In genomic region chr5:6169660-6170059, GRCh38 we compare ENCODE assay signal across 40 cellular contexts.
"Had no signal": no experiment of that assay in that cellular context is flagged by ENCODE, and none has a peak within 500 bp of the region (broad histone marks: within the 10 kb centered on the region; RNA-seq: fewer than 3 reads in every experiment).

No MANE protein-coding gene starts in this region.

- H3K27ac ChIP-seq: adrenal gland, ascending aorta, body of pancreas, brain microvascular endothelial cell, breast epithelium, cardiac muscle cell had no signal

- H3K27ac Mint-ChIP-seq: activated naive CD4-positive, alpha-beta T cell treated with anti-CD3 and anti-CD28 coated beads for 36 hours; activated naive CD4-positive, alpha-beta T cell treated with anti-CD3 and anti-CD28 coated beads, Interleukin-2, amount 10 ng/mL, durations not matched to agents 7 days and 5 days; activated naive CD4-positive, alpha-beta T cell treated with anti-CD3 and anti-CD28 coated beads, Interleukin-2, amount 50 U/mL, for 24 hours; activated naive CD4-positive, alpha-beta T cell treated with anti-CD3 and anti-CD28 coated beads, Interleukin-2, amount 50 U/mL, for 72 hours; activated naive CD8-positive, alpha-beta T cell; activated naive CD8-positive, alpha-beta T cell treated with anti-CD3 and anti-CD28 coated beads for 36 hours; activated naive CD8-positive, alpha-beta T cell treated with anti-CD3 and anti-CD28 coated beads, Interleukin-2, amount 10 ng/mL, durations not matched to agents 7 days and 5 days; activated naive CD8-positive, alpha-beta T cell treated with anti-CD3 and anti-CD28 coated beads, Interleukin-2, amount 50 U/mL, for 24 hours; activated T-cell treated with anti-CD3 and anti-CD28 coated beads, Interleukin-2, amount 50 U/mL, for 24 hours; activated T-helper 1 cell treated with anti-CD3 and anti-CD28 coated beads, Interleukin-12 subunit alpha, Interleukin-12 subunit beta, Interleukin-2, Interleukin-4 antibody, amounts not matched to agents 30 ng/mL and 10 ng/mL and 1 ng/mL, durations not matched to agents 14 hours and 24 hours and 36 hours; activated T-helper 17 cell treated with anti-CD3 and anti-CD28 coated beads, Interleukin-2, amount 50 U/mL, for 72 hours; activated T-helper 2 cell treated with anti-CD3 and anti-CD28 coated beads, Interferon-gamma antibody, Interleukin-2, Interleukin-4, amounts not matched to agents 10 μg/mL and 5 μg/mL and 100 μg/mL, durations not matched to agents 14 hours and 24 hours and 36 hours; brain had no signal

- H3K27me3 Mint-ChIP-seq: activated naive CD4-positive, alpha-beta T cell treated with anti-CD3 and anti-CD28 coated beads, Interleukin-2, amount 10 ng/mL, durations not matched to agents 7 days and 5 days; brain had no signal

- ATAC-seq: activated naive CD4-positive, alpha-beta T cell treated with anti-CD3 and anti-CD28 coated beads, Interleukin-2, amount 50 U/mL, for 72 hours; activated naive CD8-positive, alpha-beta T cell treated with anti-CD3 and anti-CD28 coated beads, Interleukin-2, amount 50 U/mL, for 24 hours; activated T-cell treated with anti-CD3 and anti-CD28 coated beads, Interleukin-2, amount 50 U/mL, for 4 hours; activated T-cell treated with anti-CD3 and anti-CD28 coated beads, Interleukin-2, amount 50 U/mL, for 72 hours; activated T-helper 17 cell treated with anti-CD3 and anti-CD28 coated beads, Interleukin-2, amount 50 U/mL, for 72 hours; body of pancreas had no signal

- H3K36me3 ChIP-seq: adrenal gland, ascending aorta, brain microvascular endothelial cell, breast epithelium, cardiac muscle cell had no signal

- H3K9me3 ChIP-seq: adrenal gland, ascending aorta, body of pancreas, breast epithelium had no signal

- H3K9me3 Mint-ChIP-seq: activated naive CD4-positive, alpha-beta T cell treated with anti-CD3 and anti-CD28 coated beads, Interleukin-2, amount 10 ng/mL, durations not matched to agents 7 days and 5 days; activated naive CD4-positive, alpha-beta T cell treated with anti-CD3 and anti-CD28 coated beads, Interleukin-2, amount 50 U/mL, for 24 hours; activated naive CD4-positive, alpha-beta T cell treated with anti-CD3 and anti-CD28 coated beads, Interleukin-2, amount 50 U/mL, for 72 hours; activated naive CD8-positive, alpha-beta T cell treated with anti-CD3 and anti-CD28 coated beads, Interleukin-2, amount 10 ng/mL, durations not matched to agents 7 days and 5 days; activated naive CD8-positive, alpha-beta T cell treated with anti-CD3 and anti-CD28 coated beads, Interleukin-2, amount 50 U/mL, for 24 hours; activated T-cell treated with anti-CD3 and anti-CD28 coated beads, Interleukin-2, amount 50 U/mL, for 4 hours; activated T-cell treated with anti-CD3 and anti-CD28 coated beads, Interleukin-2, amount 50 U/mL, for 72 hours; activated T-helper 1 cell treated with anti-CD3 and anti-CD28 coated beads, Interleukin-12 subunit alpha, Interleukin-12 subunit beta, Interleukin-2, Interleukin-4 antibody, amounts not matched to agents 30 ng/mL and 10 ng/mL and 1 ng/mL, durations not matched to agents 14 hours and 24 hours and 36 hours; activated T-helper 17 cell treated with anti-CD3 and anti-CD28 coated beads, Interleukin-2, amount 50 U/mL, for 72 hours; activated T-helper 2 cell treated with anti-CD3 and anti-CD28 coated beads, Interferon-gamma antibody, Interleukin-2, Interleukin-4, amounts not matched to agents 10 μg/mL and 5 μg/mL and 100 μg/mL, durations not matched to agents 14 hours and 24 hours and 36 hours had no signal

- H3K4me3 ChIP-seq: adrenal gland, ascending aorta, body of pancreas, breast epithelium, cardiac muscle cell had no signal

- H3K36me3 Mint-ChIP-seq: activated naive CD4-positive, alpha-beta T cell treated with anti-CD3 and anti-CD28 coated beads, Interleukin-2, amount 10 ng/mL, durations not matched to agents 7 days and 5 days; activated naive CD4-positive, alpha-beta T cell treated with anti-CD3 and anti-CD28 coated beads, Interleukin-2, amount 50 U/mL, for 24 hours; activated naive CD4-positive, alpha-beta T cell treated with anti-CD3 and anti-CD28 coated beads, Interleukin-2, amount 50 U/mL, for 72 hours; activated naive CD8-positive, alpha-beta T cell; activated naive CD8-positive, alpha-beta T cell treated with anti-CD3 and anti-CD28 coated beads for 36 hours; activated naive CD8-positive, alpha-beta T cell treated with anti-CD3 and anti-CD28 coated beads, Interleukin-2, amount 10 ng/mL, durations not matched to agents 7 days and 5 days; brain had no signal

- H3K27me3 ChIP-seq: adrenal gland, ascending aorta, body of pancreas, brain microvascular endothelial cell, breast epithelium, cardiac muscle cell had no signal

- H3K4me1 ChIP-seq: adrenal gland, ascending aorta, body of pancreas, breast epithelium had no signal

- H3K4me3 Mint-ChIP-seq: activated naive CD4-positive, alpha-beta T cell treated with anti-CD3 and anti-CD28 coated beads for 36 hours; activated naive CD4-positive, alpha-beta T cell treated with anti-CD3 and anti-CD28 coated beads, Interleukin-2, amount 10 ng/mL, durations not matched to agents 7 days and 5 days; activated naive CD4-positive, alpha-beta T cell treated with anti-CD3 and anti-CD28 coated beads, Interleukin-2, amount 50 U/mL, for 24 hours; activated naive CD8-positive, alpha-beta T cell; activated naive CD8-positive, alpha-beta T cell treated with anti-CD3 and anti-CD28 coated beads for 36 hours; activated naive CD8-positive, alpha-beta T cell treated with anti-CD3 and anti-CD28 coated beads, Interleukin-2, amount 10 ng/mL, durations not matched to agents 7 days and 5 days; activated naive CD8-positive, alpha-beta T cell treated with anti-CD3 and anti-CD28 coated beads, Interleukin-2, amount 50 U/mL, for 24 hours; activated T-cell treated with anti-CD3 and anti-CD28 coated beads, Interleukin-2, amount 50 U/mL, for 24 hours; activated T-cell treated with anti-CD3 and anti-CD28 coated beads, Interleukin-2, amount 50 U/mL, for 4 hours; activated T-cell treated with anti-CD3 and anti-CD28 coated beads, Interleukin-2, amount 50 U/mL, for 72 hours; activated T-helper 1 cell treated with anti-CD3 and anti-CD28 coated beads, Interleukin-12 subunit alpha, Interleukin-12 subunit beta, Interleukin-2, Interleukin-4 antibody, amounts not matched to agents 30 ng/mL and 10 ng/mL and 1 ng/mL, durations not matched to agents 14 hours and 24 hours and 36 hours; activated T-helper 17 cell treated with anti-CD3 and anti-CD28 coated beads, Interleukin-2, amount 50 U/mL, for 72 hours; brain; central memory CD8-positive, alpha-beta T cell had no signal

- H3K4me1 Mint-ChIP-seq: activated naive CD4-positive, alpha-beta T cell treated with anti-CD3 and anti-CD28 coated beads, Interleukin-2, amount 10 ng/mL, durations not matched to agents 7 days and 5 days; activated naive CD4-positive, alpha-beta T cell treated with anti-CD3 and anti-CD28 coated beads, Interleukin-2, amount 50 U/mL, for 24 hours; activated naive CD8-positive, alpha-beta T cell treated with anti-CD3 and anti-CD28 coated beads for 36 hours; activated naive CD8-positive, alpha-beta T cell treated with anti-CD3 and anti-CD28 coated beads, Interleukin-2, amount 10 ng/mL, durations not matched to agents 7 days and 5 days; activated naive CD8-positive, alpha-beta T cell treated with anti-CD3 and anti-CD28 coated beads, Interleukin-2, amount 50 U/mL, for 24 hours; activated T-helper 17 cell treated with anti-CD3 and anti-CD28 coated beads, Interleukin-2, amount 50 U/mL, for 72 hours; central memory CD8-positive, alpha-beta T cell had no signal

- DNase-seq: activated effector memory CD4-positive, alpha-beta T cell treated with anti-CD3 and anti-CD28 coated beads, Interleukin-2, amount 50 U/mL, for 16 hours; activated effector memory CD4-positive, alpha-beta T cell treated with Interleukin-2 at 50 U/mL for 16 hours; activated gamma-delta T cell; activated gamma-delta T cell treated with Interleukin-2 at 50 U/mL for 16 hours; activated naive CD4-positive, alpha-beta T cell; activated naive CD4-positive, alpha-beta T cell treated with anti-CD3 and anti-CD28 coated beads for 36 hours; activated naive CD4-positive, alpha-beta T cell treated with anti-CD3 and anti-CD28 coated beads, Interleukin-2, amount 10 ng/mL, durations not matched to agents 7 days and 5 days; activated naive CD4-positive, alpha-beta T cell treated with anti-CD3 and anti-CD28 coated beads, Interleukin-2, amount 50 U/mL, for 16 hours; activated naive CD4-positive, alpha-beta T cell treated with Interleukin-2 at 50 U/mL for 16 hours; activated naive CD8-positive, alpha-beta T cell treated with anti-CD3 and anti-CD28 coated beads for 36 hours; activated naive CD8-positive, alpha-beta T cell treated with anti-CD3 and anti-CD28 coated beads, Interleukin-2, amount 10 ng/mL, durations not matched to agents 7 days and 5 days; activated naive CD8-positive, alpha-beta T cell treated with anti-CD3 and anti-CD28 coated beads, Interleukin-2, amount 50 U/mL, for 24 hours; activated T-cell treated with anti-CD3 and anti-CD28 coated beads, Interleukin-2, amount 50 U/mL, for 1 hour; activated T-cell treated with anti-CD3 and anti-CD28 coated beads, Interleukin-2, amount 50 U/mL, for 24 hours; activated T-cell treated with anti-CD3 and anti-CD28 coated beads, Interleukin-2, amount 50 U/mL, for 4 hours; activated T-cell treated with anti-CD3 and anti-CD28 coated beads, Interleukin-2, amount 50 U/mL, for 48 hours; activated T-cell treated with anti-CD3 and anti-CD28 coated beads, Interleukin-2, amount 50 U/mL, for 72 hours; adrenal gland; amniotic stem cell; amygdala; anterior cingulate cortex; aorta; body of pancreas; brain microvascular endothelial cell; caudate nucleus; central memory CD4-positive, alpha-beta T cell; cerebellar nuclear complex had no signal

- FAIRE-seq: astrocyte, bronchial epithelial cell had no signal
